In the genomic region with DNA sequence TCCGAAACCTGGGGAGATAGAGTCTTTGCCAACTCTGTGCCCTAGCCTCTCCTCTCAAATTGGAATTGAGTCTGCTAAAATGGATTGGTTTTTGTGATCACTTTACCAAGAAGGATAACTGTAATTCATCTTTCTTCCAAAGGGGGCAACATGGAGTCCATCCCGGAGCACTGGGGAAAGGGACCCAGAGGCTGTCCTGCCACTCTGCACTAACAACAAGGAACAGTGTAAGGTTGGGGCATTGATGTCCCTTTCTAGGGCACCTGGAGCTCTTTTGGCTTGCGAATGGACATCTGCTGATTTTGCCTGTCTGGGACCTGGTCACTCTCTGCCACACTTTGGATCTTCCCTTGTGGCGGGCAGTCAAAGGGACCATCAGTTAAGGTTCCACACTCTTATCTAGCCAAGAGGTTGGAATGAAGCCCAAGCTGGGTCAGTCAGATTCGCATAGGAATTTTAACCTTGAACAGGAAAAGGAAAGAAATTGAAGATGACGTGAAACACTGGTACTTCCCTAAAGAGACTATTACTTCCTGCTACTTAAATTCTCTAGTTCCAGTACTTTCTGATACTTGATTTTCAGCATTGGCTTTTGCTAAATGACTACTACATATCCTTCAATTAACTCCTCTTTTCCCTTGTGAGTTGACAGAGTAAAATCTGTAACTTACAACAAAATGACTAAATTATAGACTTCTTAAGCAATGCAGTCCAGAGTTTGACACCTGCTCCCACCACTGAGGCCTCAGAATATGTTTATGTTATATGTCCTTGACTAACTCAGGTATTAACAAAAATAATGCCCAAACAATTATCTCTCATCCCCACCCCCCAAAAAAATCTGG, we compare ENCODE assay signal across 8 cellular contexts.
DNase-seq lines count a peak whose midpoint lies in the region; ATAC-seq and TF ChIP-seq lines count a peak whose summit lies in the region.

No MANE protein-coding gene starts in this region.

- H3K9me3 Mint-ChIP-seq in neural progenitor cell: peaks cover 2% of the 10 kb centered on the region

- in situ Hi-C loops in brain microvascular endothelial cell (cut with HindIII; ENCODE audit: low pct_ligation_motif_present, low sequenced_read_pairs): no loop called here

- H3K36me3 ChIP-seq in brain microvascular endothelial cell (replicated peaks): no peaks in the 10 kb centered on the region
- no peaks in the 10 kb centered on the region for H3K36me3 ChIP-seq in neural progenitor cell

- no peak overlapping the region for H3K9ac ChIP-seq in neural progenitor cell

- DNase-seq in HuH-7.5 (ENCODE audit: low spot score) (peak; percentile 43), brain microvascular endothelial cell (no peak), neural progenitor cell (ENCODE audit: low spot score) (peak; percentile 56), NCI-H146 treated with DMSO at 0.1 percent for 48 hours (lab: John Stamatoyannopoulos, UW; ENCODE audit: unreplicated experiment) (no peak), Ammon's horn (ENCODE audit: low spot score) (no peak)

- ATAC-seq in HG02610 (IDR thresholded peaks at IDR 0.05; ENCODE audit: unreplicated experiment) (no peak), GM18870 (IDR thresholded peaks at IDR 0.05; ENCODE audit: unreplicated experiment) (no peak)

- no peaks in the 10 kb centered on the region for H4K20me1 ChIP-seq in neural progenitor cell (ENCODE audit: low read depth)

- H3K4me3 ChIP-seq in brain microvascular endothelial cell (ENCODE audit: low read depth, low read length) (no peak overlapping the region), neural progenitor cell (no peak overlapping the region)

- no peak overlapping the region for H2AFZ ChIP-seq in neural progenitor cell (replicated peaks)

- no peak overlapping the region for H3K27ac Mint-ChIP-seq in neural progenitor cell

- H3K4me2 ChIP-seq in neural progenitor cell: no peak overlapping the region

- H3K4me3 Mint-ChIP-seq in neural progenitor cell: no peak overlapping the region

- H3K36me3 Mint-ChIP-seq in neural progenitor cell: peaks cover 2% of the 10 kb centered on the region

- H3K4me1 Mint-ChIP-seq in neural progenitor cell: peaks cover 72% of the 10 kb centered on the region

- H3K79me2 ChIP-seq in neural progenitor cell (ENCODE audit: low read depth): no peaks in the 10 kb centered on the region

- H3K27me3 ChIP-seq in brain microvascular endothelial cell (replicated peaks) (no peaks in the 10 kb centered on the region), neural progenitor cell (no peaks in the 10 kb centered on the region)

- peak overlapping the region; percentile 97 for H3K27ac ChIP-seq in brain microvascular endothelial cell
- H3K27ac ChIP-seq in neural progenitor cell: no peak overlapping the region

- H3K9me3 ChIP-seq in neural progenitor cell (ENCODE audit: low read depth): no peaks in the 10 kb centered on the region

- H3K4me1 ChIP-seq in neural progenitor cell: peaks cover 54% of the 10 kb centered on the region

- H3K27me3 Mint-ChIP-seq in neural progenitor cell (ENCODE audit: insufficient read depth, low read depth): peaks cover 8% of the 10 kb centered on the region

- H3F3A ChIP-seq in neural progenitor cell (ENCODE audit: low read depth): peaks cover 24% of the 10 kb centered on the region

- peak; percentile 73 for TF ChIP-seq CTCF in GM12872 (IDR thresholded peaks at IDR 0.05; ENCODE audit: insufficient read depth, low read depth, low read length)
- peak; percentile 74 for TF ChIP-seq CTCF in brain microvascular endothelial cell (IDR thresholded peaks at IDR 0.05; ENCODE audit: low read depth, low read length, missing control alignments)
- TF ChIP-seq CTCF in neural progenitor cell (IDR thresholded peaks at IDR 0.05): peak; percentile 65

Comparison
In these comparisons a context has a peak if more than half of its experiments do, and no peak if none do; other contexts are left out.
1. DNase-seq: peak in HuH-7.5 (single experiment) and neural progenitor cell (single experiment); none in brain microvascular endothelial cell (single experiment), NCI-H146 treated with DMSO at 0.1 percent for 48 hours (single experiment) and Ammon's horn (single experiment).
2. Peak in every context shown above with its lines, with median percentiles within 50 percentile points of each other: CTCF ChIP-seq.